ENCODE assay signal across 1 cellular context in the genomic region with DNA sequence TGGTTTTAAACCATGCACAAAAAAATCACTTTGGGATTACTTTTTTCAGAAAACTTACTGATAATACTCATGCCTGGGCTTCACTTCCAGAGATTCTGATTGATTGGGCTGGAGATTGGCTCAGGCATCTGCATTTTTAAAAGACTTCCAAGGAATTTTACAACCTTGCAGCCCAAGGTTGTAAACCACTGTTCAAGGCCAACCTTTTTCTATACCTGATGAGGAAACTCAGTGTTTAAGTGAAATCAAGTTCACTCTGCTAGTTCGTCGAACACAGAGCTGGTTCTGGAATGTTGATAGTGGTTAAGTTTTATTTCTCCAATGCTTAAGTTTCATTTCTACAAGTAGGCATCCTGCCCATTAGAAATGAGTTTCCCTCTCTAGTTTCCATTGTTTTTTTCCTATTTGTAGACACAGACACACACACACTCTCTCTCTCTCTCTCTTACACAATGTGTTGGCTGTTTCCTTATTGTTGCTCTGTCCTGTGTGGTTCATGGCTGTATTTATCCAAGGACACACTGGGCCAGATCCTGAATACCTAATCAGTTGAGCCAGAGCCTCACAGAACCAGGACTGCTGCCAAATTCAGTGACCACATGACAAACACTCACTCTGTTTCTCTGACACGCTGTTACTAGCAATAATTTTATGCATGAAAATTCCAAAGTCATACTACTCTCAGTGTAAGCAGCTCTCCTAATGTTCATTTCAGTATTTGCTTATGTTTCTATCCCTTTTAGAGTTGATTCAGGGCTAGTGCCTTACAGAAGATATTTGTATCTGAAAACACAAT.
TF ChIP-seq lines count a peak whose summit lies in the region.

No MANE protein-coding gene starts in this region.

TF ChIP-seq in HepG2, 621 proteins besides CTCF, POLR2A, EP300 and RAD21 (continued from another document and continues in another):
- TF ChIP-seq, protein P1, sequence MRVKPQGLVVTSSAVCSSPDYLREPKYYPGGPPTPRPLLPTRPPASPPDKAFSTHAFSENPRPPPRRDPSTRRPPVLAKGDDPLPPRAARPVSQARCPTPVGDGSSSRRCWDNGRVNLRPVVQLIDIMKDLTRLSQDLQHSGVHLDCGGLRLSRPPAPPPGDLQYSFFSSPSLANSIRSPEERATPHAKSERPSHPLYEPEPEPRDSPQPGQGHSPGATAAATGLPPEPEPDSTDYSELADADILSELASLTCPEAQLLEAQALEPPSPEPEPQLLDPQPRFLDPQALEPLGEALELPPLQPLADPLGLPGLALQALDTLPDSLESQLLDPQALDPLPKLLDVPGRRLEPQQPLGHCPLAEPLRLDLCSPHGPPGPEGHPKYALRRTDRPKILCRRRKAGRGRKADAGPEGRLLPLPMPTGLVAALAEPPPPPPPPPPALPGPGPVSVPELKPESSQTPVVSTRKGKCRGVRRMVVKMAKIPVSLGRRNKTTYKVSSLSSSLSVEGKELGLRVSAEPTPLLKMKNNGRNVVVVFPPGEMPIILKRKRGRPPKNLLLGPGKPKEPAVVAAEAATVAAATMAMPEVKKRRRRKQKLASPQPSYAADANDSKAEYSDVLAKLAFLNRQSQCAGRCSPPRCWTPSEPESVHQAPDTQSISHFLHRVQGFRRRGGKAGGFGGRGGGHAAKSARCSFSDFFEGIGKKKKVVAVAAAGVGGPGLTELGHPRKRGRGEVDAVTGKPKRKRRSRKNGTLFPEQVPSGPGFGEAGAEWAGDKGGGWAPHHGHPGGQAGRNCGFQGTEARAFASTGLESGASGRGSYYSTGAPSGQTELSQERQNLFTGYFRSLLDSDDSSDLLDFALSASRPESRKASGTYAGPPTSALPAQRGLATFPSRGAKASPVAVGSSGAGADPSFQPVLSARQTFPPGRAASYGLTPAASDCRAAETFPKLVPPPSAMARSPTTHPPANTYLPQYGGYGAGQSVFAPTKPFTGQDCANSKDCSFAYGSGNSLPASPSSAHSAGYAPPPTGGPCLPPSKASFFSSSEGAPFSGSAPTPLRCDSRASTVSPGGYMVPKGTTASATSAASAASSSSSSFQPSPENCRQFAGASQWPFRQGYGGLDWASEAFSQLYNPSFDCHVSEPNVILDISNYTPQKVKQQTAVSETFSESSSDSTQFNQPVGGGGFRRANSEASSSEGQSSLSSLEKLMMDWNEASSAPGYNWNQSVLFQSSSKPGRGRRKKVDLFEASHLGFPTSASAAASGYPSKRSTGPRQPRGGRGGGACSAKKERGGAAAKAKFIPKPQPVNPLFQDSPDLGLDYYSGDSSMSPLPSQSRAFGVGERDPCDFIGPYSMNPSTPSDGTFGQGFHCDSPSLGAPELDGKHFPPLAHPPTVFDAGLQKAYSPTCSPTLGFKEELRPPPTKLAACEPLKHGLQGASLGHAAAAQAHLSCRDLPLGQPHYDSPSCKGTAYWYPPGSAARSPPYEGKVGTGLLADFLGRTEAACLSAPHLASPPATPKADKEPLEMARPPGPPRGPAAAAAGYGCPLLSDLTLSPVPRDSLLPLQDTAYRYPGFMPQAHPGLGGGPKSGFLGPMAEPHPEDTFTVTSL (CRISPR knock-in tag; IDR thresholded peaks at IDR 0.05; ENCODE audit: borderline replicate concordance) = peak; percentile 88; the same call in 1 of the 2 replicates
- no peak for TF ChIP-seq ZNF749 (CRISPR knock-in tag; IDR thresholded peaks at IDR 0.05; ENCODE audit: borderline replicate concordance)
- TF ChIP-seq, protein P2, sequence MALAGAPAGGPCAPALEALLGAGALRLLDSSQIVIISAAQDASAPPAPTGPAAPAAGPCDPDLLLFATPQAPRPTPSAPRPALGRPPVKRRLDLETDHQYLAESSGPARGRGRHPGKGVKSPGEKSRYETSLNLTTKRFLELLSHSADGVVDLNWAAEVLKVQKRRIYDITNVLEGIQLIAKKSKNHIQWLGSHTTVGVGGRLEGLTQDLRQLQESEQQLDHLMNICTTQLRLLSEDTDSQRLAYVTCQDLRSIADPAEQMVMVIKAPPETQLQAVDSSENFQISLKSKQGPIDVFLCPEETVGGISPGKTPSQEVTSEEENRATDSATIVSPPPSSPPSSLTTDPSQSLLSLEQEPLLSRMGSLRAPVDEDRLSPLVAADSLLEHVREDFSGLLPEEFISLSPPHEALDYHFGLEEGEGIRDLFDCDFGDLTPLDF (CRISPR knock-in tag; IDR thresholded peaks at IDR 0.05) = no peak
- TF ChIP-seq NR2F1 (CRISPR knock-in tag; IDR thresholded peaks at IDR 0.05) = peak; percentile 62 to 75; a peak in 3 of 4 replicates
- TF ChIP-seq, protein P3, sequence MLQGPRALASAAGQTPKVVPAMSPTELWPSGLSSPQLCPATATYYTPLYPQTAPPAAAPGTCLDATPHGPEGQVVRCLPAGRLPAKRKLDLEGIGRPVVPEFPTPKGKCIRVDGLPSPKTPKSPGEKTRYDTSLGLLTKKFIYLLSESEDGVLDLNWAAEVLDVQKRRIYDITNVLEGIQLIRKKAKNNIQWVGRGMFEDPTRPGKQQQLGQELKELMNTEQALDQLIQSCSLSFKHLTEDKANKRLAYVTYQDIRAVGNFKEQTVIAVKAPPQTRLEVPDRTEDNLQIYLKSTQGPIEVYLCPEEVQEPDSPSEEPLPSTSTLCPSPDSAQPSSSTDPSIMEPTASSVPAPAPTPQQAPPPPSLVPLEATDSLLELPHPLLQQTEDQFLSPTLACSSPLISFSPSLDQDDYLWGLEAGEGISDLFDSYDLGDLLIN (CRISPR knock-in tag; IDR thresholded peaks at IDR 0.05; ENCODE audit: borderline replicate concordance) = no peak
- TF ChIP-seq IRF2 (CRISPR knock-in tag; IDR thresholded peaks at IDR 0.05) = peak; percentile 81; the same call in 1 of the 2 replicates
- TF ChIP-seq, protein P4, sequence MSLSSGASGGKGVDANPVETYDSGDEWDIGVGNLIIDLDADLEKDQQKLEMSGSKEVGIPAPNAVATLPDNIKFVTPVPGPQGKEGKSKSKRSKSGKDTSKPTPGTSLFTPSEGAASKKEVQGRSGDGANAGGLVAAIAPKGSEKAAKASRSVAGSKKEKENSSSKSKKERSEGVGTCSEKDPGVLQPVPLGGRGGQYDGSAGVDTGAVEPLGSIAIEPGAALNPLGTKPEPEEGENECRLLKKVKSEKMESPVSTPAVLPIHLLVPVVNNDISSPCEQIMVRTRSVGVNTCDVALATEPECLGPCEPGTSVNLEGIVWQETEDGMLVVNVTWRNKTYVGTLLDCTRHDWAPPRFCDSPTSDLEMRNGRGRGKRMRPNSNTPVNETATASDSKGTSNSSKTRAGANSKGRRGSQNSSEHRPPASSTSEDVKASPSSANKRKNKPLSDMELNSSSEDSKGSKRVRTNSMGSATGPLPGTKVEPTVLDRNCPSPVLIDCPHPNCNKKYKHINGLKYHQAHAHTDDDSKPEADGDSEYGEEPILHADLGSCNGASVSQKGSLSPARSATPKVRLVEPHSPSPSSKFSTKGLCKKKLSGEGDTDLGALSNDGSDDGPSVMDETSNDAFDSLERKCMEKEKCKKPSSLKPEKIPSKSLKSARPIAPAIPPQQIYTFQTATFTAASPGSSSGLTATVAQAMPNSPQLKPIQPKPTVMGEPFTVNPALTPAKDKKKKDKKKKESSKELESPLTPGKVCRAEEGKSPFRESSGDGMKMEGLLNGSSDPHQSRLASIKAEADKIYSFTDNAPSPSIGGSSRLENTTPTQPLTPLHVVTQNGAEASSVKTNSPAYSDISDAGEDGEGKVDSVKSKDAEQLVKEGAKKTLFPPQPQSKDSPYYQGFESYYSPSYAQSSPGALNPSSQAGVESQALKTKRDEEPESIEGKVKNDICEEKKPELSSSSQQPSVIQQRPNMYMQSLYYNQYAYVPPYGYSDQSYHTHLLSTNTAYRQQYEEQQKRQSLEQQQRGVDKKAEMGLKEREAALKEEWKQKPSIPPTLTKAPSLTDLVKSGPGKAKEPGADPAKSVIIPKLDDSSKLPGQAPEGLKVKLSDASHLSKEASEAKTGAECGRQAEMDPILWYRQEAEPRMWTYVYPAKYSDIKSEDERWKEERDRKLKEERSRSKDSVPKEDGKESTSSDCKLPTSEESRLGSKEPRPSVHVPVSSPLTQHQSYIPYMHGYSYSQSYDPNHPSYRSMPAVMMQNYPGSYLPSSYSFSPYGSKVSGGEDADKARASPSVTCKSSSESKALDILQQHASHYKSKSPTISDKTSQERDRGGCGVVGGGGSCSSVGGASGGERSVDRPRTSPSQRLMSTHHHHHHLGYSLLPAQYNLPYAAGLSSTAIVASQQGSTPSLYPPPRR (CRISPR knock-in tag; IDR thresholded peaks at IDR 0.05; ENCODE audit: borderline replicate concordance) = peak; percentile 53; the same call in 1 of the 2 replicates
- TF ChIP-seq, protein P5, sequence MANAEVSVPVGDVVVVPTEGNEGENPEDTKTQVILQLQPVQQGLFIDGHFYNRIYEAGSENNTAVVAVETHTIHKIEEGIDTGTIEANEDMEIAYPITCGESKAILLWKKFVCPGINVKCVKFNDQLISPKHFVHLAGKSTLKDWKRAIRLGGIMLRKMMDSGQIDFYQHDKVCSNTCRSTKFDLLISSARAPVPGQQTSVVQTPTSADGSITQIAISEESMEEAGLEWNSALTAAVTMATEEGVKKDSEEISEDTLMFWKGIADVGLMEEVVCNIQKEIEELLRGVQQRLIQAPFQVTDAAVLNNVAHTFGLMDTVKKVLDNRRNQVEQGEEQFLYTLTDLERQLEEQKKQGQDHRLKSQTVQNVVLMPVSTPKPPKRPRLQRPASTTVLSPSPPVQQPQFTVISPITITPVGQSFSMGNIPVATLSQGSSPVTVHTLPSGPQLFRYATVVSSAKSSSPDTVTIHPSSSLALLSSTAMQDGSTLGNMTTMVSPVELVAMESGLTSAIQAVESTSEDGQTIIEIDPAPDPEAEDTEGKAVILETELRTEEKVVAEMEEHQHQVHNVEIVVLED (CRISPR knock-in tag; IDR thresholded peaks at IDR 0.05; ENCODE audit: borderline replicate concordance) = no peak
- TF ChIP-seq ZNF563 (CRISPR knock-in tag; IDR thresholded peaks at IDR 0.05) = no peak
- TF ChIP-seq, protein P6, sequence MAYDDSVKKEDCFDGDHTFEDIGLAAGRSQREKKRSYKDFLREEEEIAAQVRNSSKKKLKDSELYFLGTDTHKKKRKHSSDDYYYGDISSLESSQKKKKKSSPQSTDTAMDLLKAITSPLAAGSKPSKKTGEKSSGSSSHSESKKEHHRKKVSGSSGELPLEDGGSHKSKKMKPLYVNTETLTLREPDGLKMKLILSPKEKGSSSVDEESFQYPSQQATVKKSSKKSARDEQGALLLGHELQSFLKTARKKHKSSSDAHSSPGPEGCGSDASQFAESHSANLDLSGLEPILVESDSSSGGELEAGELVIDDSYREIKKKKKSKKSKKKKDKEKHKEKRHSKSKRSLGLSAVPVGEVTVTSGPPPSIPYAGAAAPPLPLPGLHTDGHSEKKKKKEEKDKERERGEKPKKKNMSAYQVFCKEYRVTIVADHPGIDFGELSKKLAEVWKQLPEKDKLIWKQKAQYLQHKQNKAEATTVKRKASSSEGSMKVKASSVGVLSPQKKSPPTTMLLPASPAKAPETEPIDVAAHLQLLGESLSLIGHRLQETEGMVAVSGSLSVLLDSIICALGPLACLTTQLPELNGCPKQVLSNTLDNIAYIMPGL (CRISPR knock-in tag; IDR thresholded peaks at IDR 0.05; ENCODE audit: borderline replicate concordance in 1 of 2, low read depth in 1 of 2) = 0 out of 4 replicates have a peak, but pooled peaks of 1 of the 2 experiments have one; percentile 38
- TF ChIP-seq FOXJ3 (CRISPR knock-in tag; IDR thresholded peaks at IDR 0.05; ENCODE audit: borderline replicate concordance) = peak; percentile 90
- TF ChIP-seq NFIC (IDR thresholded peaks at IDR 0.05; ENCODE audit: low read length) = peak; percentile 57; the same call in 1 of the 2 replicates
- TF ChIP-seq, protein P7, sequence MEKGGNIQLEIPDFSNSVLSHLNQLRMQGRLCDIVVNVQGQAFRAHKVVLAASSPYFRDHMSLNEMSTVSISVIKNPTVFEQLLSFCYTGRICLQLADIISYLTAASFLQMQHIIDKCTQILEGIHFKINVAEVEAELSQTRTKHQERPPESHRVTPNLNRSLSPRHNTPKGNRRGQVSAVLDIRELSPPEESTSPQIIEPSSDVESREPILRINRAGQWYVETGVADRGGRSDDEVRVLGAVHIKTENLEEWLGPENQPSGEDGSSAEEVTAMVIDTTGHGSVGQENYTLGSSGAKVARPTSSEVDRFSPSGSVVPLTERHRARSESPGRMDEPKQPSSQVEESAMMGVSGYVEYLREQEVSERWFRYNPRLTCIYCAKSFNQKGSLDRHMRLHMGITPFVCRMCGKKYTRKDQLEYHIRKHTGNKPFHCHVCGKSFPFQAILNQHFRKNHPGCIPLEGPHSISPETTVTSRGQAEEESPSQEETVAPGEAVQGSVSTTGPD (CRISPR knock-in tag; IDR thresholded peaks at IDR 0.05) = peak; percentile 97
- TF ChIP-seq TCF7 (IDR thresholded peaks at IDR 0.05; ENCODE audit: low read depth) = peak; percentile 31; the same call in 1 of the 2 replicates
- TF ChIP-seq ZNF451 (CRISPR knock-in tag; IDR thresholded peaks at IDR 0.05) = no peak
- TF ChIP-seq ARID2 (CRISPR knock-in tag; IDR thresholded peaks at IDR 0.05; ENCODE audit: borderline replicate concordance) = no peak
- TF ChIP-seq RCOR2 (CRISPR knock-in tag; IDR thresholded peaks at IDR 0.05) = no peak; the same call in 1 of the 2 replicates
- TF ChIP-seq, protein P8, sequence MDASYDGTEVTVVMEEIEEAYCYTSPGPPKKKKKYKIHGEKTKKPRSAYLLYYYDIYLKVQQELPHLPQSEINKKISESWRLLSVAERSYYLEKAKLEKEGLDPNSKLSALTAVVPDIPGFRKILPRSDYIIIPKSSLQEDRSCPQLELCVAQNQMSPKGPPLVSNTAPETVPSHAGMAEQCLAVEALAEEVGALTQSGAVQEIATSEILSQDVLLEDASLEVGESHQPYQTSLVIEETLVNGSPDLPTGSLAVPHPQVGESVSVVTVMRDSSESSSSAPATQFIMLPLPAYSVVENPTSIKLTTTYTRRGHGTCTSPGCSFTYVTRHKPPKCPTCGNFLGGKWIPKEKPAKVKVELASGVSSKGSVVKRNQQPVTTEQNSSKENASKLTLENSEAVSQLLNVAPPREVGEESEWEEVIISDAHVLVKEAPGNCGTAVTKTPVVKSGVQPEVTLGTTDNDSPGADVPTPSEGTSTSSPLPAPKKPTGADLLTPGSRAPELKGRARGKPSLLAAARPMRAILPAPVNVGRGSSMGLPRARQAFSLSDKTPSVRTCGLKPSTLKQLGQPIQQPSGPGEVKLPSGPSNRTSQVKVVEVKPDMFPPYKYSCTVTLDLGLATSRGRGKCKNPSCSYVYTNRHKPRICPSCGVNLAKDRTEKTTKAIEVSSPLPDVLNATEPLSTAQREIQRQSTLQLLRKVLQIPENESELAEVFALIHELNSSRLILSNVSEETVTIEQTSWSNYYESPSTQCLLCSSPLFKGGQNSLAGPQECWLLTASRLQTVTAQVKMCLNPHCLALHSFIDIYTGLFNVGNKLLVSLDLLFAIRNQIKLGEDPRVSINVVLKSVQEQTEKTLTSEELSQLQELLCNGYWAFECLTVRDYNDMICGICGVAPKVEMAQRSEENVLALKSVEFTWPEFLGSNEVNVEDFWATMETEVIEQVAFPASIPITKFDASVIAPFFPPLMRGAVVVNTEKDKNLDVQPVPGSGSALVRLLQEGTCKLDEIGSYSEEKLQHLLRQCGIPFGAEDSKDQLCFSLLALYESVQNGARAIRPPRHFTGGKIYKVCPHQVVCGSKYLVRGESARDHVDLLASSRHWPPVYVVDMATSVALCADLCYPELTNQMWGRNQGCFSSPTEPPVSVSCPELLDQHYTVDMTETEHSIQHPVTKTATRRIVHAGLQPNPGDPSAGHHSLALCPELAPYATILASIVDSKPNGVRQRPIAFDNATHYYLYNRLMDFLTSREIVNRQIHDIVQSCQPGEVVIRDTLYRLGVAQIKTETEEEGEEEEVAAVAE (CRISPR knock-in tag; IDR thresholded peaks at IDR 0.05; ENCODE audit: borderline replicate concordance) = peak; percentile 74; the same call in 1 of the 2 replicates
- TF ChIP-seq ELF1 (CRISPR knock-in tag; IDR thresholded peaks at IDR 0.05) = peak; percentile 49
- TF ChIP-seq, protein P9, sequence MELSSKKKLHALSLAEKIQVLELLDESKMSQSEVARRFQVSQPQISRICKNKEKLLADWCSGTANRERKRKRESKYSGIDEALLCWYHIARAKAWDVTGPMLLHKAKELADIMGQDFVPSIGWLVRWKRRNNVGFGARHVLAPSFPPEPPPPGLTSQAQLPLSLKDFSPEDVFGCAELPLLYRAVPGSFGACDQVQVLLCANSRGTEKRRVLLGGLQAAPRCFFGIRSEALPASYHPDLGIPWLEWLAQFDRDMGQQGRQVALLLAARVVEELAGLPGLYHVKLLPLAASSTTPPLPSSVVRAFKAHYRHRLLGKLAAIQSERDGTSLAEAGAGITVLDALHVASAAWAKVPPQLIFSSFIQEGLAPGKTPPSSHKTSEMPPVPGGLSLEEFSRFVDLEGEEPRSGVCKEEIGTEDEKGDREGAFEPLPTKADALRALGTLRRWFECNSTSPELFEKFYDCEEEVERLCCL (CRISPR knock-in tag; IDR thresholded peaks at IDR 0.05; ENCODE audit: borderline replicate concordance) = no peak
